28 cellular contexts compared by ENCODE assay signal in genomic region chr11:75823415-75823814, GRCh38. TPM values are rescaled to one million over a fixed set of nuclear protein-coding genes. Genes with fewer than 3 reads are reported as not detected.
DNase-seq lines count a peak whose midpoint lies in the region; ATAC-seq and TF ChIP-seq lines count a peak whose summit lies in the region.
"Had no signal": no experiment of that assay in that cellular context is flagged by ENCODE, and none has a peak within 500 bp of the region (broad histone marks: within the 10 kb centered on the region; RNA-seq: fewer than 3 reads in every experiment).

No MANE protein-coding gene starts in this region.

- no peaks in the 10 kb centered on the region for H4K20me1 ChIP-seq in MM.1S (ENCODE audit: insufficient read depth, low read length)

- H3K27ac Mint-ChIP-seq in activated CD8-positive, alpha-beta memory T cell treated with anti-CD3 and anti-CD28 coated beads, Interleukin-2, amount 10 ng/mL, durations not matched to agents 7 days and 5 days: no peak overlapping the region
- peak overlapping the region in 5 of 6 donors; percentile 40 to 89 (median 69) for H3K27ac Mint-ChIP-seq in immature natural killer cell
- H3K27ac Mint-ChIP-seq: activated naive CD8-positive, alpha-beta T cell had no signal

- H3K27me3 ChIP-seq in MM.1S (replicated peaks; ENCODE audit: insufficient read depth, low read length): no peaks in the 10 kb centered on the region
- H3K27me3 ChIP-seq in subcutaneous abdominal adipose tissue (ENCODE audit: control insufficient read depth in 5 of 5, insufficient read depth in 4 of 5, low read length in 5 of 5): no peaks in the 10 kb centered on the region
- no peaks in the 10 kb centered on the region for H3K27me3 ChIP-seq in suprapubic skin
- no peaks in the 10 kb centered on the region for H3K27me3 ChIP-seq in tibial nerve
- H3K27me3 ChIP-seq: breast epithelium had no signal

- no peak overlapping the region for H3K9ac ChIP-seq in MM.1S (ENCODE audit: low read length)
- H3K9ac ChIP-seq in subcutaneous abdominal adipose tissue (ENCODE audit: low read length in 5 of 5): no peak overlapping the region
- H3K9ac ChIP-seq: parathyroid adenoma had no signal

- H3K27ac ChIP-seq in MM.1S (ENCODE audit: low read length) (peak overlapping the region; percentile 4; the same call in 1 of the 2 replicates), subcutaneous abdominal adipose tissue (ENCODE audit: low read depth, low read length) (peak overlapping the region; percentile 95), suprapubic skin (no peak overlapping the region), tibial nerve (peak overlapping the region in 1 of 4 donors; percentile 31)
- H3K27ac ChIP-seq: A549, breast epithelium, HL-60, parathyroid adenoma had no signal

- H3K4me1 Mint-ChIP-seq in activated CD8-positive, alpha-beta memory T cell treated with anti-CD3 and anti-CD28 coated beads, Interleukin-2, amount 10 ng/mL, durations not matched to agents 7 days and 5 days: peaks cover 45% of the 10 kb centered on the region
- peaks cover 33 to 65% of the 10 kb centered on the region in 2 donors for H3K4me1 Mint-ChIP-seq in immature natural killer cell

- no peaks in the 10 kb centered on the region for H3K9me3 Mint-ChIP-seq in activated CD8-positive, alpha-beta memory T cell treated with anti-CD3 and anti-CD28 coated beads, Interleukin-2, amount 10 ng/mL, durations not matched to agents 7 days and 5 days (ENCODE audit: low read depth)
- no peaks in the 10 kb centered on the region for H3K9me3 Mint-ChIP-seq in immature natural killer cell
- H3K9me3 Mint-ChIP-seq: activated CD4-positive, alpha-beta memory T cell treated with anti-CD3 and anti-CD28 coated beads, Interleukin-2, amount 10 ng/mL, durations not matched to agents 7 days and 5 days; activated T-cell treated with anti-CD3 and anti-CD28 coated beads, Interleukin-2, amount 50 U/mL, for 4 hours; CD4-positive, alpha-beta memory T cell; T-helper 1 cell treated with Interleukin-12 subunit alpha and Interleukin-12 subunit beta and Interleukin-4 antibody, amounts not matched to agents 30 μg/mL and 1 μg/mL, for 36 hours had no signal

- H3K4me2 ChIP-seq in MM.1S (ENCODE audit: low read depth, low read length): peak overlapping the region; percentile 51

- H3K9me2 ChIP-seq in MM.1S (replicated peaks; ENCODE audit: insufficient read depth, low read length): no peaks in the 10 kb centered on the region

- H3K4me3 ChIP-seq in MM.1S (ENCODE audit: low read length): no peak overlapping the region
- H3K4me3 ChIP-seq in subcutaneous abdominal adipose tissue (ENCODE audit: low read depth in 1 of 5, low read length in 5 of 5): no peak overlapping the region
- no peak overlapping the region for H3K4me3 ChIP-seq in suprapubic skin
- no peak overlapping the region for H3K4me3 ChIP-seq in tibial nerve
- H3K4me3 ChIP-seq: A549, breast epithelium, skin epidermis had no signal

- peaks cover 74% of the 10 kb centered on the region for H3K79me2 ChIP-seq in MM.1S (ENCODE audit: low read length)

- ATAC-seq in activated CD8-positive, alpha-beta memory T cell treated with anti-CD3 and anti-CD28 coated beads, Interleukin-2, amount 10 ng/mL, durations not matched to agents 7 days and 5 days: peak; percentile 23
- no peak for ATAC-seq in HG03039 (IDR thresholded peaks at IDR 0.05; ENCODE audit: unreplicated experiment)
- ATAC-seq: A549; activated T-cell treated with anti-CD3 and anti-CD28 coated beads, Interleukin-2, amount 50 U/mL, for 4 hours; naive thymus-derived CD4-positive, alpha-beta T cell had no signal

- H3K4me1 ChIP-seq in MM.1S (ENCODE audit: low read length) (peaks cover 21% of the 10 kb centered on the region), subcutaneous abdominal adipose tissue (ENCODE audit: control insufficient read depth in 5 of 5, insufficient read depth in 5 of 5, low read length in 5 of 5) (peaks cover 2 to 68% (median 60%) of the 10 kb centered on the region in 5 donors), suprapubic skin (peaks cover 50% of the 10 kb centered on the region), tibial nerve (peaks cover 0 to 54% (median 16%) of the 10 kb centered on the region in 4 donors)
- H3K4me1 ChIP-seq: breast epithelium, parathyroid adenoma had no signal

- TF ChIP-seq POLR2A in suprapubic skin (IDR thresholded peaks at IDR 0.05) (no peak), tibial nerve (IDR thresholded peaks at IDR 0.05) (no peak)

- no peak for TF ChIP-seq CTCF in MM.1S (IDR thresholded peaks at IDR 0.05; ENCODE audit: low read length)
- TF ChIP-seq CTCF in suprapubic skin (IDR thresholded peaks at IDR 0.05): no peak
- no peak for TF ChIP-seq CTCF in tibial nerve (IDR thresholded peaks at IDR 0.05)

- DNase-seq in activated CD8-positive, alpha-beta memory T cell treated with anti-CD3 and anti-CD28 coated beads, Interleukin-2, amount 10 ng/mL, durations not matched to agents 7 days and 5 days: no peak
- DNase-seq in activated CD8-positive, alpha-beta memory T cell treated with anti-CD3 and anti-CD28 coated beads for 24 hours: no peak
- DNase-seq in MM.1S (no peak), immature natural killer cell (no peak), suprapubic skin (ENCODE audit: low spot score in 2 of 2) (no peak), tibial nerve (ENCODE audit: low spot score in 2 of 2) (no peak)
- DNase-seq: activated CD4-positive, alpha-beta memory T cell treated with anti-CD3 and anti-CD28 coated beads, Interleukin-2, amount 10 ng/mL, durations not matched to agents 7 days and 5 days; activated T-cell treated with anti-CD3 and anti-CD28 coated beads, Interleukin-2, amount 50 U/mL, for 4 hours; CD4-positive, alpha-beta memory T cell; dermis blood vessel endothelial cell; DMS79 treated with DMSO at 0.1 percent for 48 hours; HCEC 1CT; MV-4-11; naive thymus-derived CD4-positive, alpha-beta T cell; NCI-H2029; NCI-H510A; SIG-M5; stimulated activated CD4-positive, alpha-beta T cell treated with anti-CD3 and anti-CD28 coated beads, Interleukin-4, amount 100 ng/mL, for 1 hour; substantia nigra had no signal

- H3K36me3 Mint-ChIP-seq in activated CD8-positive, alpha-beta memory T cell treated with anti-CD3 and anti-CD28 coated beads, Interleukin-2, amount 10 ng/mL, durations not matched to agents 7 days and 5 days: peaks cover 12% of the 10 kb centered on the region
- H3K36me3 Mint-ChIP-seq in immature natural killer cell: peaks cover 0 to 5% (median 4%) of the 10 kb centered on the region in 3 donors

- no peaks in the 10 kb centered on the region for H3K27me3 Mint-ChIP-seq in activated CD8-positive, alpha-beta memory T cell treated with anti-CD3 and anti-CD28 coated beads, Interleukin-2, amount 10 ng/mL, durations not matched to agents 7 days and 5 days
- H3K27me3 Mint-ChIP-seq in immature natural killer cell (ENCODE audit: low read depth in 3 of 3): no peaks in the 10 kb centered on the region
- H3K27me3 Mint-ChIP-seq: activated CD4-positive, alpha-beta memory T cell treated with anti-CD3 and anti-CD28 coated beads, Interleukin-2, amount 10 ng/mL, durations not matched to agents 7 days and 5 days; activated naive CD8-positive, alpha-beta T cell; CD4-positive, alpha-beta memory T cell; naive thymus-derived CD4-positive, alpha-beta T cell had no signal

- no peak overlapping the region for H2AFZ ChIP-seq in MM.1S (ENCODE audit: low read length)
- H2AFZ ChIP-seq: parathyroid adenoma had no signal

- peaks cover 11% of the 10 kb centered on the region for H3F3A ChIP-seq in MM.1S (ENCODE audit: insufficient read depth, low read length)

- no peak overlapping the region for H3K4me3 Mint-ChIP-seq in activated CD8-positive, alpha-beta memory T cell treated with anti-CD3 and anti-CD28 coated beads, Interleukin-2, amount 10 ng/mL, durations not matched to agents 7 days and 5 days
- H3K4me3 Mint-ChIP-seq in immature natural killer cell: peak overlapping the region in 1 of 5 donors; percentile 40
- H3K4me3 Mint-ChIP-seq: activated CD4-positive, alpha-beta memory T cell treated with anti-CD3 and anti-CD28 coated beads, Interleukin-2, amount 10 ng/mL, durations not matched to agents 7 days and 5 days; activated naive CD8-positive, alpha-beta T cell had no signal

- CTCF ChIA-PET in activated CD8-positive, alpha-beta memory T cell treated with anti-CD3 and anti-CD28 coated beads, Interleukin-2, amount 10 ng/mL, durations not matched to agents 7 days and 5 days (lab: Charles Lee): interaction anchor here (1.4 kb wide), 1 partner anchor 14 kb away, joined by 4 read pairs; no protein-coding TSS in a partner anchor

- no peaks in the 10 kb centered on the region for H3K36me3 ChIP-seq in MM.1S (replicated peaks; ENCODE audit: insufficient read depth, low read length)
- no peaks in the 10 kb centered on the region for H3K36me3 ChIP-seq in subcutaneous abdominal adipose tissue (ENCODE audit: control insufficient read depth in 5 of 5, insufficient read depth in 5 of 5, low read length in 5 of 5)
- H3K36me3 ChIP-seq in suprapubic skin: no peaks in the 10 kb centered on the region
- no peaks in the 10 kb centered on the region for H3K36me3 ChIP-seq in tibial nerve
- H3K36me3 ChIP-seq: breast epithelium had no signal

- no peaks in the 10 kb centered on the region for H3K9me3 ChIP-seq in MM.1S (replicated peaks; ENCODE audit: insufficient read depth, low read length)
- no peaks in the 10 kb centered on the region for H3K9me3 ChIP-seq in subcutaneous abdominal adipose tissue (ENCODE audit: control insufficient read depth in 5 of 5, low read length in 5 of 5)
- no peaks in the 10 kb centered on the region for H3K9me3 ChIP-seq in suprapubic skin
- no peaks in the 10 kb centered on the region for H3K9me3 ChIP-seq in tibial nerve
- H3K9me3 ChIP-seq: A549, breast epithelium had no signal

- TF ChIP-seq EP300 in suprapubic skin (IDR thresholded peaks at IDR 0.05): no peak
- no peak for TF ChIP-seq EP300 in tibial nerve (IDR thresholded peaks at IDR 0.05)

- 94% methylated on average over 4 of the region's 4 CpGs for WGBS in suprapubic skin
- WGBS in tibial nerve, 2 donors: 95 to 97% methylated on average over 4 of the region's 4 CpGs

RNA-seq across cellular contexts. Expression of gene UVRAG, which starts 8.4 kb away (rescaled TPM):
- total RNA-seq in activated CD8-positive, alpha-beta memory T cell treated with anti-CD3 and anti-CD28 coated beads, Interleukin-2, amount 10 ng/mL, durations not matched to agents 7 days and 5 days: 10 to 100 TPM; 17.4 to 25.5 TPM
- polyA plus RNA-seq in immature natural killer cell: 10 to 100 TPM in 2 of 3 donors, 1 to 10 TPM in 1; 7.2 to 19.3 (median 15.7) TPM
- total RNA-seq in suprapubic skin (10 to 100 TPM; 17.5 to 30.0 (median 22.1) TPM), tibial nerve (10 to 100 TPM; 27.3 to 38.7 (median 33.6) TPM)

RNA-seq across cellular contexts. Expression of gene DGAT2, which starts 54.8 kb away (rescaled TPM):
- total RNA-seq in activated CD8-positive, alpha-beta memory T cell treated with anti-CD3 and anti-CD28 coated beads, Interleukin-2, amount 10 ng/mL, durations not matched to agents 7 days and 5 days: 1 to 10 TPM; 1.5 to 1.8 TPM
- polyA plus RNA-seq in immature natural killer cell: under 1 TPM in 2 of 3 donors, not detected in 1; 0.22 to 0.63 TPM
- total RNA-seq in suprapubic skin: 100 to 1,000 TPM in 3 of 4 donors, 10 to 100 TPM in 1; 69.8 to 338 (median 184) TPM
- total RNA-seq in tibial nerve: 100 to 1,000 TPM in 1 of 4 donors, 10 to 100 TPM in 3; 22.9 to 194 (median 52.8) TPM

Comparison
In these comparisons a context has a peak if more than half of its experiments do, and no peak if none do; other contexts are left out.
1. RNA of gene DGAT2, which starts 54.8 kb away (total RNA-seq): 69.8 to 338 TPM in suprapubic skin and 22.9 to 194 TPM in tibial nerve; 1.5 to 1.8 TPM in activated CD8-positive, alpha-beta memory T cell treated with anti-CD3 and anti-CD28 coated beads, Interleukin-2, amount 10 ng/mL, durations not matched to agents 7 days and 5 days; every median in the first group is over 4 times any median in the second.